In genomic region chr7:45580053-45580872, GRCh38 we compare ENCODE assay signal across 9 cellular contexts. TPM values are rescaled to one million over a fixed set of nuclear protein-coding genes. Genes with fewer than 3 reads are reported as not detected.
DNase-seq lines count a peak whose midpoint lies in the region; ATAC-seq and TF ChIP-seq lines count a peak whose summit lies in the region.
"Had no signal": no experiment of that assay in that cellular context is flagged by ENCODE, and none has a peak within 500 bp of the region (broad histone marks: within the 10 kb centered on the region; RNA-seq: fewer than 3 reads in every experiment).

No MANE protein-coding gene starts in this region.

- H3K27ac Mint-ChIP-seq in CD14-positive monocyte = no peak overlapping the region
- no peak overlapping the region for H3K27ac Mint-ChIP-seq in WTC11
- no peak overlapping the region for H3K27ac Mint-ChIP-seq in activated CD4-positive, alpha-beta T cell treated with anti-CD3 and anti-CD28 coated beads, Interleukin-2, amount 10 ng/mL, durations not matched to agents 7 days and 5 days

- H3K4me1 Mint-ChIP-seq in CD14-positive monocyte (no peaks in the 10 kb centered on the region), WTC11 (peaks cover 77% of the 10 kb centered on the region)
- no peaks in the 10 kb centered on the region for H3K4me1 Mint-ChIP-seq in activated CD4-positive, alpha-beta T cell treated with anti-CD3 and anti-CD28 coated beads, Interleukin-2, amount 10 ng/mL, durations not matched to agents 7 days and 5 days

- no peak overlapping the region for H3K4me3 Mint-ChIP-seq in CD14-positive monocyte
- H3K4me3 Mint-ChIP-seq in WTC11 = no peak overlapping the region
- no peak overlapping the region for H3K4me3 Mint-ChIP-seq in activated CD4-positive, alpha-beta T cell treated with anti-CD3 and anti-CD28 coated beads, Interleukin-2, amount 10 ng/mL, durations not matched to agents 7 days and 5 days

- H3K27me3 Mint-ChIP-seq in CD14-positive monocyte (ENCODE audit: low read depth in 3 of 3) = peaks cover 21 to 26% (median 25%) of the 10 kb centered on the region in 3 donors
- peaks cover 14% of the 10 kb centered on the region for H3K27me3 Mint-ChIP-seq in WTC11 (ENCODE audit: low read depth)
- peaks cover 17% of the 10 kb centered on the region for H3K27me3 Mint-ChIP-seq in activated CD4-positive, alpha-beta T cell treated with anti-CD3 and anti-CD28 coated beads, Interleukin-2, amount 10 ng/mL, durations not matched to agents 7 days and 5 days

- ATAC-seq in WTC11 = peak; percentile 46

- H3K36me3 ChIP-seq in kidney epithelial cell (ENCODE audit: control insufficient read depth, insufficient read depth, low read length) = no peaks in the 10 kb centered on the region

- peaks cover 33% of the 10 kb centered on the region for H3K27me3 ChIP-seq in kidney epithelial cell (ENCODE audit: control insufficient read depth, insufficient read depth, low read length)

- POLR2A ChIA-PET in WTC11 (lab: Charles Lee) = no interaction called here
- POLR2A ChIA-PET in activated CD4-positive, alpha-beta T cell treated with anti-CD3 and anti-CD28 coated beads, Interleukin-2, amount 10 ng/mL, durations not matched to agents 7 days and 5 days (lab: Charles Lee) = no interaction called here

- H3K4me3 ChIP-seq in kidney epithelial cell (ENCODE audit: low read depth, low read length) = no peak overlapping the region

- CTCF ChIA-PET in WTC11 (lab: Charles Lee) = interaction anchor here (2.5 kb wide), 1 partner anchor 83 kb away, joined by 14 read pairs; no protein-coding TSS in a partner anchor
- CTCF ChIA-PET in activated CD4-positive, alpha-beta T cell treated with anti-CD3 and anti-CD28 coated beads, Interleukin-2, amount 10 ng/mL, durations not matched to agents 7 days and 5 days (lab: Charles Lee) = no interaction called here

- peak; percentile 10 for TF ChIP-seq CTCF in CD14-positive monocyte (IDR thresholded peaks at IDR 0.05)
- TF ChIP-seq CTCF in WTC11 (IDR thresholded peaks at IDR 0.05) = peak; percentile 60
- TF ChIP-seq CTCF in kidney epithelial cell (IDR thresholded peaks at IDR 0.05; ENCODE audit: insufficient read depth, low read length, poor library complexity, severe bottlenecking) = peak; percentile 33

- no peak for DNase-seq in CD14-positive monocyte (ENCODE audit: low spot score)
- peak; percentile 13 for DNase-seq in HT-29 (ENCODE audit: low spot score)
- peak; percentile 65 for DNase-seq in WTC11 (ENCODE audit: low spot score)
- no peak for DNase-seq in kidney epithelial cell (ENCODE audit: low read depth)
- no peak for DNase-seq in NCI-H1694 (lab: John Stamatoyannopoulos, UW)
- DNase-seq in stimulated activated CD4-positive, alpha-beta T cell treated with anti-CD3 and anti-CD28 coated beads, Interleukin-4, amount 100 ng/mL, for 4 hours = no peak
- DNase-seq in activated CD4-positive, alpha-beta T cell treated with anti-CD3 and anti-CD28 coated beads, Interleukin-2, amount 10 ng/mL, durations not matched to agents 7 days and 5 days = no peak
- no peak for DNase-seq in GDM1 (lab: John Stamatoyannopoulos, UW)
- DNase-seq: activated naive CD4-positive, alpha-beta T cell treated with Interleukin-2 at 50 U/mL for 16 hours had no signal

- intact Hi-C loops in CD14-positive monocyte (cut with micrococcal nuclease) = no loop called here

- H3K9me3 Mint-ChIP-seq in CD14-positive monocyte (peaks cover 0 to 5% (median 0%) of the 10 kb centered on the region in 7 donors), WTC11 (no peaks in the 10 kb centered on the region)
- no peaks in the 10 kb centered on the region for H3K9me3 Mint-ChIP-seq in activated CD4-positive, alpha-beta T cell treated with anti-CD3 and anti-CD28 coated beads, Interleukin-2, amount 10 ng/mL, durations not matched to agents 7 days and 5 days

- no peaks in the 10 kb centered on the region for H3K36me3 Mint-ChIP-seq in CD14-positive monocyte
- H3K36me3 Mint-ChIP-seq in WTC11 = no peaks in the 10 kb centered on the region
- H3K36me3 Mint-ChIP-seq in activated CD4-positive, alpha-beta T cell treated with anti-CD3 and anti-CD28 coated beads, Interleukin-2, amount 10 ng/mL, durations not matched to agents 7 days and 5 days (ENCODE audit: low read depth) = no peaks in the 10 kb centered on the region

TF ChIP-seq in WTC11, 78 proteins besides CTCF, POLR2A, EP300 and RAD21:
- TF ChIP-seq ZNF671 (CRISPR knock-in tag; IDR thresholded peaks at IDR 0.05) = no peak
TF ChIP-seq in WTC11: peak in this region for 0.

RNA-seq across cellular contexts. Expression of gene ADCY1, which starts 6.1 kb away (rescaled TPM):
- under 1 TPM in 1 of 2 donors, not detected in 1; 0.01 TPM for polyA plus RNA-seq in CD14-positive monocyte
- not detected in 2 replicates for total RNA-seq in HT-29 (2014; rRNA removed; shearing (Covaris generic))
- total RNA-seq in WTC11 (2021) (25.6 to 29.0 TPM (median 26.4 TPM) in 3 replicates), kidney epithelial cell (5.8 and 6.6 TPM in 2 replicates)
- 1 to 10 TPM in 1 of 2 experiments, under 1 TPM in 1; 0.99 to 1.5 TPM for total RNA-seq in activated CD4-positive, alpha-beta T cell treated with anti-CD3 and anti-CD28 coated beads, Interleukin-2, amount 10 ng/mL, durations not matched to agents 7 days and 5 days

Comparison
In these comparisons a context has a peak if more than half of its experiments do, and no peak if none do; other contexts are left out.
1. DNase-seq: peak in HT-29 (single experiment) and WTC11 (single experiment); none in CD14-positive monocyte (single experiment), kidney epithelial cell (single experiment), NCI-H1694 (single experiment), stimulated activated CD4-positive, alpha-beta T cell treated with anti-CD3 and anti-CD28 coated beads, Interleukin-4, amount 100 ng/mL, for 4 hours (0 of 2), activated CD4-positive, alpha-beta T cell treated with anti-CD3 and anti-CD28 coated beads, Interleukin-2, amount 10 ng/mL, durations not matched to agents 7 days and 5 days (single experiment) and GDM1 (single experiment).
2. CTCF ChIP-seq: peak in every context shown above with its lines; median percentile 60 in WTC11; 33 in kidney epithelial cell; 10 in CD14-positive monocyte.